ENCODE assay signal across 11 cellular contexts in the genomic region with DNA sequence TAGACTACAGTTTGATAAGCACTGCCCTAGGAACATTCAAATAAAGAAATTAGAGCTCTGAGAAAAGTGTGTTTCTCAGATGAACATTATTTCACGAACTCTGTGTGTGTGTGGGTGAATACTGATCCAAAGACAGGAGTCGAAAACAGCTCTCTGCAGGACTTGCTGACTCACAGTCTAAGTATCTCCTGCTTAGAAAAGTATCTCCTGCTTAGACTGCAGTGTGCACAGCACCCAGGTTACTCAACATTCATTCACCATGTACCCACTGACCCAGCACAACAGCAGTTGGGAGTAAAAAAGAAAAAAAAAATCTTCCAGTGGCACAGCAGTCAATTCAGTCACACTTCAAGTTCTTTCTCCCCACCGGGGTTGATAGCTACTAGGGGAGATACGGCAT. TPM values are rescaled to one million over a fixed set of nuclear protein-coding genes. Genes with fewer than 3 reads are reported as not detected.
DNase-seq lines count a peak whose midpoint lies in the region; ATAC-seq and TF ChIP-seq lines count a peak whose summit lies in the region.
"Had no signal": no experiment of that assay in that cellular context is flagged by ENCODE, and none has a peak within 500 bp of the region (broad histone marks: within the 10 kb centered on the region; RNA-seq: fewer than 3 reads in every experiment).

No MANE protein-coding gene starts in this region.

- no peak overlapping the region for H3K4me3 ChIP-seq in SJSA1
- H3K4me3 ChIP-seq in fibroblast of mammary gland (ENCODE audit: control insufficient read depth, low read depth, low read length), result no peak overlapping the region
- H3K4me3 ChIP-seq in retinal pigment epithelial cell (ENCODE audit: low read length), result no peak overlapping the region
- H3K4me3 ChIP-seq: HAP-1 had no signal

- ATAC-seq in left ventricle myocardium superior, result no peak

- H3K4me1 ChIP-seq in SJSA1 (replicated peaks), result peaks cover 56% of the 10 kb centered on the region
- H3K4me1 ChIP-seq: HAP-1 had no signal

- DNase-seq in GM03348 (ENCODE audit: low spot score) (peak; percentile 75), SJSA1 (ENCODE audit: low read depth in 1 of 2, low spot score in 2 of 2) (peak; percentile 67 to 80), fibroblast of mammary gland (ENCODE audit: low read depth) (peak; percentile 83), retinal pigment epithelial cell (ENCODE audit: low read depth) (peak; percentile 68), CD1c-positive myeloid dendritic cell (ENCODE audit: extremely low spot score) (no peak), left ventricle myocardium superior (no peak), ecto neural progenitor cell (ENCODE audit: low spot score) (no peak)
- DNase-seq in central memory CD4-positive, alpha-beta T cell, result no peak
- DNase-seq: DMS 273 treated with DMSO at 0.1 percent for 48 hours, NCI-H1105 treated with DMSO at 0.1 percent for 48 hours had no signal

- intact Hi-C loops in left ventricle myocardium superior (cut with micrococcal nuclease), result no loop called here

- no peaks in the 10 kb centered on the region for H3K9me3 ChIP-seq in SJSA1 (replicated peaks)
- H3K9me3 ChIP-seq: HAP-1 had no signal

- TF ChIP-seq CTCF in fibroblast of mammary gland (conservative IDR thresholded peaks at IDR 0.05; ENCODE audit: control insufficient read depth, insufficient read depth, low read depth, low read length), result no peak
- no peak for TF ChIP-seq CTCF in retinal pigment epithelial cell (conservative IDR thresholded peaks at IDR 0.05; ENCODE audit: low read depth, low read length)

- H3K36me3 ChIP-seq in SJSA1, result peaks cover 17% of the 10 kb centered on the region

- peak overlapping the region; percentile 34 for H3K27ac ChIP-seq in SJSA1

- no peaks in the 10 kb centered on the region for H3K27me3 ChIP-seq in SJSA1 (replicated peaks)

RNA-seq across cellular contexts. Expression of a gene that starts 48.1 kb away (rescaled TPM):
- 23.0 and 25.8 TPM in 2 replicates for total RNA-seq in SJSA1 (2014; rRNA removed; shearing (Covaris generic))
- total RNA-seq in left ventricle myocardium superior, result 31.9 TPM

Comparison
In these comparisons a context has a peak if more than half of its experiments do, and no peak if none do; other contexts are left out.
1. DNase-seq: peak in GM03348 (single experiment), SJSA1 (2 of 2), fibroblast of mammary gland (single experiment) and retinal pigment epithelial cell (single experiment); none in CD1c-positive myeloid dendritic cell (single experiment), left ventricle myocardium superior (single experiment), central memory CD4-positive, alpha-beta T cell (single experiment) and ecto neural progenitor cell (single experiment).